16 cellular contexts compared by ENCODE assay signal in genomic region chr15:61411941-61412510, GRCh38.
"Had no signal": no experiment of that assay in that cellular context is flagged by ENCODE, and none has a peak within 500 bp of the region (broad histone marks: within the 10 kb centered on the region; RNA-seq: fewer than 3 reads in every experiment).

No MANE protein-coding gene starts in this region.

- H3K27ac ChIP-seq: esophagus squamous epithelium, ovary, spleen, upper lobe of left lung, WERI-Rb-1 had no signal

- H3K9me3 ChIP-seq: esophagus squamous epithelium, ovary, spleen, upper lobe of left lung had no signal

- H3K4me3 ChIP-seq: esophagus squamous epithelium, lung, ovary, spleen, upper lobe of left lung had no signal

- ATAC-seq: activated CD8-positive, alpha-beta memory T cell treated with anti-CD3 and anti-CD28 coated beads, Interleukin-2, amount 10 ng/mL, durations not matched to agents 7 days and 5 days; sciatic nerve had no signal

- DNase-seq: activated CD4-positive, alpha-beta memory T cell treated with anti-CD3 and anti-CD28 coated beads for 36 hours; activated CD8-positive, alpha-beta memory T cell treated with anti-CD3 and anti-CD28 coated beads, Interleukin-2, amount 10 ng/mL, durations not matched to agents 7 days and 5 days; activated effector memory CD4-positive, alpha-beta T cell treated with Interleukin-2 at 50 U/mL for 16 hours; activated naive CD4-positive, alpha-beta T cell treated with anti-CD3 and anti-CD28 coated beads, Interleukin-2, amount 50 U/mL, for 16 hours; activated T-cell treated with anti-CD3 and anti-CD28 coated beads, Interleukin-2, amount 50 U/mL, for 1 hour; esophagus squamous epithelium; kidney glomerular epithelial cell; naive B cell; ovary; spleen; T-helper 1 cell; T1000; upper lobe of left lung; WERI-Rb-1 had no signal

- H3K36me3 ChIP-seq: esophagus squamous epithelium, ovary, spleen, upper lobe of left lung, WERI-Rb-1 had no signal

- H3K27me3 ChIP-seq: esophagus squamous epithelium, ovary, upper lobe of left lung had no signal

- H3K4me1 ChIP-seq: esophagus squamous epithelium, spleen, upper lobe of left lung had no signal
